In the genomic region with DNA sequence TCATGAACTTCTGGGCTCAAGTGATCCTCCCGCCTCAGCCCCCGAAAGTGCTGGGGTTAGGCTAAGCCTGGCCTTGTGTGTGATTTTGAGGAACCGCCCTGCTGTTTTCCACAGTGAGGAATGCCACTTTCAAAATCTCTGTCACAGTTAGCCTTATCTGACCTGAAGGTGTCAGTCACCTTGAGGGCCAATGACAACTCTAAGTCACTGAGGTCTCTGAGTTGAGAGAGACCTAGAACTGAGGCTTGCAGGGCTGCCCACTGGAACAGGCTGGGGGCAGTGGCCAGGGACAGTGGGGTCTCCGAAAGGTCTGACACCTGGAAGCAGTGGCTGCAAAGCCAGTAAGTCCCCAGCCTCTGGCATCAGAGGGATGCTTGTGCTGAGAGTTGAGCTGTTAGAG, we compare ENCODE assay signal across 25 cellular contexts.
"Had no signal": no experiment of that assay in that cellular context is flagged by ENCODE, and none has a peak within 500 bp of the region (broad histone marks: within the 10 kb centered on the region; RNA-seq: fewer than 3 reads in every experiment).

No MANE protein-coding gene starts in this region.

- H3K27ac Mint-ChIP-seq: activated naive CD8-positive, alpha-beta T cell treated with anti-CD3 and anti-CD28 coated beads, Interleukin-2, amount 10 ng/mL, durations not matched to agents 7 days and 5 days; endodermal cell; immature natural killer cell; T-helper 1 cell treated with Interleukin-12 subunit alpha and Interleukin-12 subunit beta and Interleukin-4 antibody, amounts not matched to agents 30 μg/mL and 1 μg/mL, for 36 hours had no signal

- H3K4me3 Mint-ChIP-seq: activated naive CD8-positive, alpha-beta T cell treated with anti-CD3 and anti-CD28 coated beads, Interleukin-2, amount 10 ng/mL, durations not matched to agents 7 days and 5 days; endodermal cell; T-helper 1 cell treated with Interleukin-12 subunit alpha and Interleukin-12 subunit beta and Interleukin-4 antibody, amounts not matched to agents 30 μg/mL and 1 μg/mL, for 36 hours; WTC11 had no signal

- H3K4me3 ChIP-seq: heart left ventricle, lower lobe of right lung, suprapubic skin, tibial artery, upper lobe of right lung had no signal

- DNase-seq: activated CD4-positive, alpha-beta T cell treated with anti-CD3 and anti-CD28 coated beads for 1 hour; activated CD8-positive, alpha-beta memory T cell treated with anti-CD3 and anti-CD28 coated beads for 24 hours; activated gamma-delta T cell treated with Interleukin-2 at 50 U/mL for 16 hours; activated naive CD8-positive, alpha-beta T cell treated with anti-CD3 and anti-CD28 coated beads, Interleukin-2, amount 10 ng/mL, durations not matched to agents 7 days and 5 days; amniotic stem cell; endodermal cell; foreskin fibroblast; immature natural killer cell; lower lobe of right lung; mesenchymal stem cell; naive thymus-derived CD8-positive, alpha-beta T cell; occipital lobe; right cardiac atrium; stimulated activated CD4-positive, alpha-beta T cell treated with anti-CD3 and anti-CD28 coated beads, Interleukin-15, amount 100 ng/mL, for 24 hours; stimulated activated CD4-positive, alpha-beta T cell treated with anti-CD3 and anti-CD28 coated beads, Interleukin-2, amount 100 ng/mL, for 24 hours; stimulated activated naive CD4-positive, alpha-beta T cell; SW 1271; tibial artery; upper lobe of right lung had no signal

- H3K9me3 Mint-ChIP-seq: activated naive CD8-positive, alpha-beta T cell treated with anti-CD3 and anti-CD28 coated beads, Interleukin-2, amount 10 ng/mL, durations not matched to agents 7 days and 5 days; endodermal cell; immature natural killer cell; naive thymus-derived CD8-positive, alpha-beta T cell; neural crest cell; T-helper 1 cell treated with Interleukin-12 subunit alpha and Interleukin-12 subunit beta and Interleukin-4 antibody, amounts not matched to agents 30 μg/mL and 1 μg/mL, for 36 hours; WTC11 had no signal

- H3K27ac ChIP-seq: lower lobe of right lung, suprapubic skin, tibial artery, upper lobe of right lung had no signal

- ATAC-seq: esophagus mucosa; lower lobe of right lung; naive thymus-derived CD8-positive, alpha-beta T cell; upper lobe of right lung; WTC11 had no signal

- H3K27me3 ChIP-seq: heart left ventricle, suprapubic skin, tibial artery, upper lobe of right lung had no signal

- H3K9me3 ChIP-seq: heart left ventricle, lower lobe of right lung, suprapubic skin, tibial artery, upper lobe of right lung had no signal

- H3K27me3 Mint-ChIP-seq: activated naive CD8-positive, alpha-beta T cell treated with anti-CD3 and anti-CD28 coated beads, Interleukin-2, amount 10 ng/mL, durations not matched to agents 7 days and 5 days; naive thymus-derived CD8-positive, alpha-beta T cell had no signal
